In the genomic region with DNA sequence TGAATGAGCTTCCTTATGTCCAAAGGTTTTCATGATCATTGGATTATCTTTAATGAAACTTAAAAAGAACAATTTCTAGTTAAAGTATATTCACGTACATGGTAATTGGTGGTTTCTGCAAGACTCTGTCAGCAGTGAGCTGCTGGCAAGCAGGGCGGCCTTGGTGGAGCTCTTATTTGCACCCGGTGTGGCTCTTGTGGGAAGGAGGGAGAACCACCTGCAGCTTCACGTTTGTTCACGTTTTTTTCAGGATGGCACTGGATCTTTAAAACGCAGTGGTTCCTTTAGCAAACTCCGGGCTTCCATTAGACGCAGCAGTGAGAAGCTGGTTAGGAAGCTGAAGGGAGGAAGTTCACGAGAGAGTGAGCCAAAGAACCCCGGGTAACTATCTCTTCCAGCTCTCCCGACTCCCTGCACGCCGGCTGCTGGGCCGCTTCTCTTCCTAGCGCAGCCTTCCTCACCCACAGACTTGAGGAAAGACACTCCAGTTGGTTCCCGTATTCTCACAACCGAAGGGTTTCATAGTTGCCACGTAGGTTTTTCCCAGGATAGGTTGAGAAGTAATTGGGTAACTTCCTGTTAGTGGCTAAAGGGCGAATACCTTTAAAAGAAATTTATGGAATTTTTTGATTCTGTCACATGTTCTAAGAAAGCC, we compare ENCODE assay signal across 1 cellular context.
TF ChIP-seq lines count a peak whose summit lies in the region.

No MANE protein-coding gene starts in this region.

TF ChIP-seq in HepG2, 621 proteins besides CTCF, POLR2A, EP300 and RAD21:
- no peak for TF ChIP-seq ZNF878 (CRISPR knock-in tag; IDR thresholded peaks at IDR 0.05)
- TF ChIP-seq, protein P1, sequence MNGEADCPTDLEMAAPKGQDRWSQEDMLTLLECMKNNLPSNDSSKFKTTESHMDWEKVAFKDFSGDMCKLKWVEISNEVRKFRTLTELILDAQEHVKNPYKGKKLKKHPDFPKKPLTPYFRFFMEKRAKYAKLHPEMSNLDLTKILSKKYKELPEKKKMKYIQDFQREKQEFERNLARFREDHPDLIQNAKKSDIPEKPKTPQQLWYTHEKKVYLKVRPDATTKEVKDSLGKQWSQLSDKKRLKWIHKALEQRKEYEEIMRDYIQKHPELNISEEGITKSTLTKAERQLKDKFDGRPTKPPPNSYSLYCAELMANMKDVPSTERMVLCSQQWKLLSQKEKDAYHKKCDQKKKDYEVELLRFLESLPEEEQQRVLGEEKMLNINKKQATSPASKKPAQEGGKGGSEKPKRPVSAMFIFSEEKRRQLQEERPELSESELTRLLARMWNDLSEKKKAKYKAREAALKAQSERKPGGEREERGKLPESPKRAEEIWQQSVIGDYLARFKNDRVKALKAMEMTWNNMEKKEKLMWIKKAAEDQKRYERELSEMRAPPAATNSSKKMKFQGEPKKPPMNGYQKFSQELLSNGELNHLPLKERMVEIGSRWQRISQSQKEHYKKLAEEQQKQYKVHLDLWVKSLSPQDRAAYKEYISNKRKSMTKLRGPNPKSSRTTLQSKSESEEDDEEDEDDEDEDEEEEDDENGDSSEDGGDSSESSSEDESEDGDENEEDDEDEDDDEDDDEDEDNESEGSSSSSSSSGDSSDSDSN (CRISPR knock-in tag; IDR thresholded peaks at IDR 0.05): no peak
